1 cellular context compared by ENCODE assay signal in genomic region chr6:157823523-157824370, GRCh38.
TF ChIP-seq lines count a peak whose summit lies in the region.

No MANE protein-coding gene starts in this region.

TF ChIP-seq in K562, 482 proteins besides CTCF, POLR2A, EP300 and RAD21 (continued from another document and continues in another):
- TF ChIP-seq ZNF785 (CRISPR knock-in tag; IDR thresholded peaks at IDR 0.05) (no peak), CHD2 (IDR thresholded peaks at IDR 0.05; ENCODE audit: low read depth, low read length) (no peak), ZNF445 (CRISPR knock-in tag; IDR thresholded peaks at IDR 0.05; ENCODE audit: low read depth) (no peak), E2F3 (CRISPR knock-in tag; IDR thresholded peaks at IDR 0.05) (no peak), NFRKB (IDR thresholded peaks at IDR 0.05; ENCODE audit: low read depth) (0 out of 2 replicates have a peak, but pooled peaks have one; percentile 38), CREB1 (IDR thresholded peaks at IDR 0.05) (peak; percentile 43; the same call in 1 of the 2 replicates), CREB1 (CRISPR knock-in tag; IDR thresholded peaks at IDR 0.05) (peak; percentile 7; the same call in 1 of the 2 replicates), TEAD4 (IDR thresholded peaks at IDR 0.05; ENCODE audit: low read length) (no peak; the same call in 1 of the 2 replicates), TEAD4 (CRISPR knock-in tag; IDR thresholded peaks at IDR 0.05; ENCODE audit: borderline replicate concordance) (0 out of 2 replicates have a peak, but pooled peaks have one; percentile 50), YY1 (IDR thresholded peaks at IDR 0.05; ENCODE audit: borderline replicate concordance in 1 of 3, control insufficient read depth in 1 of 3, extremely low read depth in 1 of 3, insufficient read depth in 3 of 3, insufficient read length in 1 of 3, insufficient replicate concordance in 2 of 3, low read depth in 1 of 3, low read length in 2 of 3) (peak in 1 of 3 experiments; percentile 14), ZNF695 (CRISPR knock-in tag; IDR thresholded peaks at IDR 0.05) (no peak), ZNF436 (CRISPR knock-in tag; IDR thresholded peaks at IDR 0.05) (no peak), PTRF (tag; IDR thresholded peaks at IDR 0.05) (no peak), CHD7 (IDR thresholded peaks at IDR 0.05; ENCODE audit: low read depth, low read length) (no peak), ZNF23 (CRISPR knock-in tag; IDR thresholded peaks at IDR 0.05) (no peak), CCAR2 (IDR thresholded peaks at IDR 0.05; ENCODE audit: low read depth, low read length) (no peak), ZNF263 (CRISPR knock-in tag; IDR thresholded peaks at IDR 0.05; ENCODE audit: borderline replicate concordance) (peak; percentile 77; the same call in 1 of the 2 replicates), BRCA1 (IDR thresholded peaks at IDR 0.05) (no peak), BRCA1 (CRISPR knock-in tag; IDR thresholded peaks at IDR 0.05) (peak; percentile 90; the same call in 1 of the 2 replicates), TEAD2 (tag; IDR thresholded peaks at IDR 0.05) (no peak), ZNF12 (CRISPR knock-in tag; IDR thresholded peaks at IDR 0.05) (no peak), ZNF778 (CRISPR knock-in tag; IDR thresholded peaks at IDR 0.05) (no peak), PTTG1 (tag; IDR thresholded peaks at IDR 0.05; ENCODE audit: low read depth) (no peak), TRIM28 (IDR thresholded peaks at IDR 0.05) (no peak), HNRNPK (IDR thresholded peaks at IDR 0.05; ENCODE audit: low read depth, low read length, poor library complexity, severe bottlenecking) (no peak), PHTF2 (CRISPR knock-in tag; IDR thresholded peaks at IDR 0.05) (no peak), KDM5B (IDR thresholded peaks at IDR 0.05; ENCODE audit: insufficient replicate concordance, low read depth, low read length) (peak; percentile 66), NCOA6 (IDR thresholded peaks at IDR 0.05) (no peak), MTA3 (IDR thresholded peaks at IDR 0.05; ENCODE audit: borderline replicate concordance) (peak; percentile 70), SRSF7 (optimal IDR thresholded peaks at IDR 0.05; ENCODE audit: low read depth, low read length) (no peak), ZBTB8A (IDR thresholded peaks at IDR 0.05; ENCODE audit: partially characterized antibody) (no peak), RBM34 (IDR thresholded peaks at IDR 0.05; ENCODE audit: borderline replicate concordance, insufficient read depth, low read length) (no peak), PCBP1 (IDR thresholded peaks at IDR 0.05; ENCODE audit: low read depth, low read length, poor library complexity, severe bottlenecking) (peak; percentile 84), ZBTB17 (CRISPR knock-in tag; IDR thresholded peaks at IDR 0.05) (peak; percentile 58)
- TF ChIP-seq, protein P1, sequence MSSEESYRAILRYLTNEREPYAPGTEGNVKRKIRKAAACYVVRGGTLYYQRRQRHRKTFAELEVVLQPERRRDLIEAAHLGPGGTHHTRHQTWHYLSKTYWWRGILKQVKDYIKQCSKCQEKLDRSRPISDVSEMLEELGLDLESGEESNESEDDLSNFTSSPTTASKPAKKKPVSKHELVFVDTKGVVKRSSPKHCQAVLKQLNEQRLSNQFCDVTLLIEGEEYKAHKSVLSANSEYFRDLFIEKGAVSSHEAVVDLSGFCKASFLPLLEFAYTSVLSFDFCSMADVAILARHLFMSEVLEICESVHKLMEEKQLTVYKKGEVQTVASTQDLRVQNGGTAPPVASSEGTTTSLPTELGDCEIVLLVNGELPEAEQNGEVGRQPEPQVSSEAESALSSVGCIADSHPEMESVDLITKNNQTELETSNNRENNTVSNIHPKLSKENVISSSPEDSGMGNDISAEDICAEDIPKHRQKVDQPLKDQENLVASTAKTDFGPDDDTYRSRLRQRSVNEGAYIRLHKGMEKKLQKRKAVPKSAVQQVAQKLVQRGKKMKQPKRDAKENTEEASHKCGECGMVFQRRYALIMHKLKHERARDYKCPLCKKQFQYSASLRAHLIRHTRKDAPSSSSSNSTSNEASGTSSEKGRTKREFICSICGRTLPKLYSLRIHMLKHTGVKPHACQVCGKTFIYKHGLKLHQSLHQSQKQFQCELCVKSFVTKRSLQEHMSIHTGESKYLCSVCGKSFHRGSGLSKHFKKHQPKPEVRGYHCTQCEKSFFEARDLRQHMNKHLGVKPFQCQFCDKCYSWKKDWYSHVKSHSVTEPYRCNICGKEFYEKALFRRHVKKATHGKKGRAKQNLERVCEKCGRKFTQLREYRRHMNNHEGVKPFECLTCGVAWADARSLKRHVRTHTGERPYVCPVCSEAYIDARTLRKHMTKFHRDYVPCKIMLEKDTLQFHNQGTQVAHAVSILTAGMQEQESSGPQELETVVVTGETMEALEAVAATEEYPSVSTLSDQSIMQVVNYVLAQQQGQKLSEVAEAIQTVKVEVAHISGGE (CRISPR knock-in tag; IDR thresholded peaks at IDR 0.05): no peak
- TF ChIP-seq, protein P2, sequence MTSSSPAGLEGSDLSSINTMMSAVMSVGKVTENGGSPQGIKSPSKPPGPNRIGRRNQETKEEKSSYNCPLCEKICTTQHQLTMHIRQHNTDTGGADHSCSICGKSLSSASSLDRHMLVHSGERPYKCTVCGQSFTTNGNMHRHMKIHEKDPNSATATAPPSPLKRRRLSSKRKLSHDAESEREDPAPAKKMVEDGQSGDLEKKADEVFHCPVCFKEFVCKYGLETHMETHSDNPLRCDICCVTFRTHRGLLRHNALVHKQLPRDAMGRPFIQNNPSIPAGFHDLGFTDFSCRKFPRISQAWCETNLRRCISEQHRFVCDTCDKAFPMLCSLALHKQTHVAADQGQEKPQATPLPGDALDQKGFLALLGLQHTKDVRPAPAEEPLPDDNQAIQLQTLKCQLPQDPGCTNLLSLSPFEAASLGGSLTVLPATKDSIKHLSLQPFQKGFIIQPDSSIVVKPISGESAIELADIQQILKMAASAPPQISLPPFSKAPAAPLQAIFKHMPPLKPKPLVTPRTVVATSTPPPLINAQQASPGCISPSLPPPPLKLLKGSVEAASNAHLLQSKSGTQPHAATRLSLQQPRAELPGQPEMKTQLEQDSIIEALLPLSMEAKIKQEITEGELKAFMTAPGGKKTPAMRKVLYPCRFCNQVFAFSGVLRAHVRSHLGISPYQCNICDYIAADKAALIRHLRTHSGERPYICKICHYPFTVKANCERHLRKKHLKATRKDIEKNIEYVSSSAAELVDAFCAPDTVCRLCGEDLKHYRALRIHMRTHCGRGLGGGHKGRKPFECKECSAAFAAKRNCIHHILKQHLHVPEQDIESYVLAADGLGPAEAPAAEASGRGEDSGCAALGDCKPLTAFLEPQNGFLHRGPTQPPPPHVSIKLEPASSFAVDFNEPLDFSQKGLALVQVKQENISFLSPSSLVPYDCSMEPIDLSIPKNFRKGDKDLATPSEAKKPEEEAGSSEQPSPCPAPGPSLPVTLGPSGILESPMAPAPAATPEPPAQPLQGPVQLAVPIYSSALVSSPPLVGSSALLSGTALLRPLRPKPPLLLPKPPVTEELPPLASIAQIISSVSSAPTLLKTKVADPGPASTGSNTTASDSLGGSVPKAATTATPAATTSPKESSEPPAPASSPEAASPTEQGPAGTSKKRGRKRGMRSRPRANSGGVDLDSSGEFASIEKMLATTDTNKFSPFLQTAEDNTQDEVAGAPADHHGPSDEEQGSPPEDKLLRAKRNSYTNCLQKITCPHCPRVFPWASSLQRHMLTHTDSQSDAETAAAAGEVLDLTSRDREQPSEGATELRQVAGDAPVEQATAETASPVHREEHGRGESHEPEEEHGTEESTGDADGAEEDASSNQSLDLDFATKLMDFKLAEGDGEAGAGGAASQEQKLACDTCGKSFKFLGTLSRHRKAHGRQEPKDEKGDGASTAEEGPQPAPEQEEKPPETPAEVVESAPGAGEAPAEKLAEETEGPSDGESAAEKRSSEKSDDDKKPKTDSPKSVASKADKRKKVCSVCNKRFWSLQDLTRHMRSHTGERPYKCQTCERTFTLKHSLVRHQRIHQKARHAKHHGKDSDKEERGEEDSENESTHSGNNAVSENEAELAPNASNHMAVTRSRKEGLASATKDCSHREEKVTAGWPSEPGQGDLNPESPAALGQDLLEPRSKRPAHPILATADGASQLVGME (CRISPR knock-in tag; IDR thresholded peaks at IDR 0.05): no peak
